8 cellular contexts compared by ENCODE assay signal in the genomic region with DNA sequence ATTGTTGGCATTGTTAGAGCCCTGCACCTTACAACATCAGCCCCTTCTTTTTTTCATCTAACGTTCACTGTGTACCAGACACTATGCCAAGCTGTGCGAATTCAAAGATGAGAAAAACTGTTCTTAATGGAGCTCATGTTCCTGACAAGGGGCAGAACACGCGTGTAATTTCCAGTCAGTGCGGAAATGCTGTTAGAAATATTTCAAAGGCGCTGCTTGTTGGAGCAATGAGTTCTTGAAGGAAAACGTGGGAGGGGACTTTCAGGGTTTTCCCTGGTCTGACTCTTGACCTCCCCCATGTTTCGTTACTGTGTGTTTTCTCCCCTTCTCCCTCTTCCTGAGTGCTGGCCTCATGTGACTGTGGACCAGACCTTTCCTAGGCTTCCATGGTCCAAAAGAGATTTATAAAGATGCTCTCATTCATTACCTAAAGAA. TPM values are rescaled to one million over a fixed set of nuclear protein-coding genes. Genes with fewer than 3 reads are reported as not detected.
DNase-seq lines count a peak whose midpoint lies in the region; ATAC-seq, FAIRE-seq and TF ChIP-seq lines count a peak whose summit lies in the region.

No MANE protein-coding gene starts in this region.

- CTCF ChIA-PET in AG04449 (lab: Yijun Ruan, JAX): interaction anchor here (0.7 to 3.8 kb wide), 8 partner anchors 9 to 376 kb away, joined by 3 to 31 read pairs (median 7); partner anchors contain the start of genes BOLA3 and MOB1A

- H3K4me1 ChIP-seq in kidney (ENCODE audit: control insufficient read depth in 1 of 2, insufficient read depth in 1 of 2, low read depth in 1 of 2, low read length in 2 of 2): peaks cover 3 to 10% of the 10 kb centered on the region in 2 donors
- H3K4me1 ChIP-seq in thoracic aorta (ENCODE audit: control insufficient read depth in 1 of 2, low read depth in 2 of 2): peaks cover 47 to 51% of the 10 kb centered on the region in 2 donors

- intact Hi-C loops in kidney (cut with DNase I): no loop called here

- in situ Hi-C loops in ACHN (cut with HindIII; ENCODE audit: low pct_ligation_motif_present, low pct_unique_long_range_greater_than_20kb, low sequenced_read_pairs): no loop called here

- H3K27ac ChIP-seq in kidney (ENCODE audit: low read depth in 2 of 2, low read length in 2 of 2) (no peak overlapping the region), thoracic aorta (peak overlapping the region; percentile 93 to 99)

- peak overlapping the region in 1 of 2 donors; percentile 33 for H3K9ac ChIP-seq in kidney (ENCODE audit: low read length in 2 of 2)

- no peak for ATAC-seq in thoracic aorta (ENCODE audit: insufficient number of reproducible peaks, low FRiP score, low read depth)

- no peaks in the 10 kb centered on the region for H3K36me3 ChIP-seq in kidney (ENCODE audit: control insufficient read depth in 1 of 2, insufficient read depth in 2 of 2, low read length in 2 of 2)
- H3K36me3 ChIP-seq in thoracic aorta: no peaks in the 10 kb centered on the region

- no peak for DNase-seq in AG04449 (ENCODE audit: low read depth, low spot score)
- DNase-seq in HT-29 (ENCODE audit: low spot score): peak; percentile 38
- DNase-seq in activated naive CD4-positive, alpha-beta T cell treated with anti-CD3 and anti-CD28 coated beads, Interleukin-2, amount 50 U/mL, for 16 hours: peak; percentile 20
- no peak for DNase-seq in kidney
- no peak for DNase-seq in thoracic aorta (ENCODE audit: low spot score)
- DNase-seq in HCEC 1CT: no peak
- no peak for DNase-seq in NOMO-1 (lab: John Stamatoyannopoulos, UW; ENCODE audit: unreplicated experiment in 2 of 2)
- DNase-seq in ACHN: no peak

- no peaks in the 10 kb centered on the region for H3K9me3 ChIP-seq in kidney (ENCODE audit: control insufficient read depth in 1 of 2, low read length in 2 of 2)
- no peaks in the 10 kb centered on the region for H3K9me3 ChIP-seq in thoracic aorta

- H3K27me3 ChIP-seq in thoracic aorta (replicated peaks; ENCODE audit: insufficient read depth): no peaks in the 10 kb centered on the region

- POLR2A ChIA-PET in AG04449 (lab: Yijun Ruan, JAX): interaction anchor here (0.6 to 3.4 kb wide), 5 partner anchors 8 to 361 kb away, joined by 3 to 29 read pairs (median 7); partner anchors contain the start of gene MOB1A

- TF ChIP-seq CTCF in AG04449 (IDR thresholded peaks at IDR 0.05; ENCODE audit: insufficient read depth, low read length, missing control alignments) (no peak), kidney (IDR thresholded peaks at IDR 0.05; ENCODE audit: borderline replicate concordance, extremely low read depth, insufficient read depth) (no peak), thoracic aorta (IDR thresholded peaks at IDR 0.05) (no peak)

- FAIRE-seq in kidney (lab: Jason Lieb, UNC): no peak

- peak overlapping the region; percentile 99 for H3K4me3 ChIP-seq in AG04449 (ENCODE audit: low read depth, low read length)
- peak overlapping the region; percentile 60 to 68 for H3K4me3 ChIP-seq in kidney (ENCODE audit: low read length in 2 of 2)
- peak overlapping the region; percentile 93 for H3K4me3 ChIP-seq in thoracic aorta

RNA-seq across cellular contexts. Expression of gene MTHFD2, which starts 1.5 kb away (rescaled TPM):
- 180 TPM in 2 replicates for total RNA-seq in HT-29 (2014; rRNA removed; shearing (Covaris generic))
- total RNA-seq in kidney (69.6 TPM), thoracic aorta (100 to 1,000 TPM in 1 of 2 donors, 10 to 100 TPM in 1; 93.3 to 216 TPM)
- 19.0 TPM for polyA plus RNA-seq in kidney (ENCODE audit: insufficient read depth, low read depth, low replicate concordance)

RNA-seq across cellular contexts. Expression of gene MOB1A, which starts 21.2 kb away (rescaled TPM):
- total RNA-seq in HT-29 (2014; rRNA removed; shearing (Covaris generic)): 31.4 and 38.9 TPM in 2 replicates
- total RNA-seq in kidney (117 TPM), thoracic aorta (100 to 1,000 TPM in 1 of 2 donors, 10 to 100 TPM in 1; 97.0 to 107 TPM)
- 36.2 TPM for polyA plus RNA-seq in kidney (ENCODE audit: insufficient read depth, low read depth, low replicate concordance)

RNA-seq across cellular contexts. Expression of gene BOLA3, which starts 52.2 kb away (rescaled TPM):
- 24.6 and 31.9 TPM in 2 replicates for total RNA-seq in HT-29 (2014; rRNA removed; shearing (Covaris generic))
- total RNA-seq in kidney (28.1 TPM), thoracic aorta (10 to 100 TPM; 17.2 to 21.1 TPM)
- polyA plus RNA-seq in kidney (ENCODE audit: insufficient read depth, low read depth, low replicate concordance): 155 TPM

Comparison
In these comparisons a context has a peak if more than half of its experiments do, and no peak if none do; other contexts are left out.
1. DNase-seq: peak in HT-29 (single experiment) and activated naive CD4-positive, alpha-beta T cell treated with anti-CD3 and anti-CD28 coated beads, Interleukin-2, amount 50 U/mL, for 16 hours (single experiment); none in AG04449 (single experiment), kidney (single experiment), thoracic aorta (single experiment), HCEC 1CT (single experiment), NOMO-1 (0 of 2) and ACHN (single experiment).
2. H3K27ac ChIP-seq: peak in thoracic aorta (2 of 2); none in kidney (0 of 2).
3. Peak in every context shown above with its lines, with median percentiles within 50 percentile points of each other: H3K4me3 ChIP-seq.